Comparison of ENCODE assay signal across 19 cellular contexts in genomic region chr6:47573109-47573508, GRCh38.
DNase-seq lines count a peak whose midpoint lies in the region; ATAC-seq, FAIRE-seq and TF ChIP-seq lines count a peak whose summit lies in the region.
"Had no signal": no experiment of that assay in that cellular context is flagged by ENCODE, and none has a peak within 500 bp of the region (broad histone marks: within the 10 kb centered on the region; RNA-seq: fewer than 3 reads in every experiment).

No MANE protein-coding gene starts in this region.

- H3K27me3 ChIP-seq in right lobe of liver: no peaks in the 10 kb centered on the region
- no peaks in the 10 kb centered on the region for H3K27me3 ChIP-seq in HepG2 (ENCODE audit: control insufficient read depth in 1 of 2, insufficient read depth in 2 of 2, low read length in 2 of 2)
- H3K27me3 ChIP-seq: BLaER1 treated with 17β-estradiol and CSF1 and Interleukin-3, amounts not matched to agents 10 nM and 100 nM had no signal

- H3K9ac ChIP-seq in HepG2 (ENCODE audit: insufficient read depth, low read depth, low read length): no peak overlapping the region
- H3K9ac ChIP-seq: BLaER1 treated with 17β-estradiol and CSF1 and Interleukin-3, amounts not matched to agents 10 nM and 100 nM had no signal

- intact Hi-C loops in right lobe of liver (cut with DNase I): no loop called here
- intact Hi-C loops in HepG2 (cut with micrococcal nuclease; ENCODE audit: unreplicated experiment): no loop called here

- no peaks in the 10 kb centered on the region for H3K79me2 ChIP-seq in HepG2 (ENCODE audit: insufficient read depth, low read length)

- TF ChIP-seq EP300 in HepG2 (IDR thresholded peaks at IDR 0.05; ENCODE audit: low read depth in 2 of 2, low read length in 2 of 2) (no peak), HepG2 (CRISPR knock-in tag; IDR thresholded peaks at IDR 0.05; ENCODE audit: borderline replicate concordance) (no peak)

- H3K36me3 ChIP-seq in right lobe of liver (peaks cover 0 to 5% (median 0%) of the 10 kb centered on the region in 4 donors), HepG2 (replicated peaks in 1 of 2; ENCODE audit: control insufficient read depth in 1 of 2, insufficient read depth in 2 of 2, low read length in 2 of 2) (peaks cover 1 to 18% of the 10 kb centered on the region in 2 experiments; a peak in 4 of 5 replicates)

- 58% methylated on average over 2 of the region's 2 CpGs for WGBS in right lobe of liver (ENCODE audit: insufficient coverage, low coverage, low lambda C conversion rate, missing lambda C conversion rate)
- 65% methylated on average over 2 of the region's 2 CpGs for WGBS in HepG2 (ENCODE audit: low lambda C conversion rate)

- in situ Hi-C loops in HepG2 (cut with HindIII; ENCODE audit: extremely low pct_ligation_motif_present, low pct_unique_long_range_greater_than_20kb): no loop called here

- H4K20me1 ChIP-seq in HepG2 (ENCODE audit: insufficient read depth, low read length): no peaks in the 10 kb centered on the region

- CTCF ChIA-PET in HepG2 (lab: Yijun Ruan, JAX; ENCODE audit: low intra/inter-chr PET ratio, low total read pairs): no interaction called here

- H3K4me3 ChIP-seq in right lobe of liver (no peak overlapping the region), HepG2 (replicated peaks in 1 of 3; ENCODE audit: insufficient read depth in 1 of 3, low read depth in 2 of 3, low read length in 3 of 3) (no peak overlapping the region)
- H3K4me3 ChIP-seq: A549; BLaER1 treated with 17β-estradiol and CSF1 and Interleukin-3, amounts not matched to agents 10 nM and 100 nM had no signal

- H3K4me1 ChIP-seq in right lobe of liver (peaks cover 0 to 14% (median 0%) of the 10 kb centered on the region in 4 donors), HepG2 (ENCODE audit: insufficient read depth, low read length) (no peaks in the 10 kb centered on the region)
- H3K4me1 ChIP-seq: Caco-2 had no signal

- no peak for TF ChIP-seq CTCF in right lobe of liver (IDR thresholded peaks at IDR 0.05)
- no peak for TF ChIP-seq CTCF in HepG2 (CRISPR knock-in tag; IDR thresholded peaks at IDR 0.05)
- no peak for TF ChIP-seq CTCF in GM10266 (IDR thresholded peaks at IDR 0.05; ENCODE audit: control insufficient read depth, insufficient read depth, low read depth, missing control alignments)

- DNase-seq in right lobe of liver (no peak), HepG2 (ENCODE audit: low spot score) (no peak), left lobe of liver (ENCODE audit: low spot score) (no peak), GM10266 (ENCODE audit: extremely low spot score) (no peak)
- no peak for DNase-seq in activated T-cell treated with anti-CD3 and anti-CD28 coated beads, Interleukin-2, amount 50 U/mL, for 1 hour
- DNase-seq: AML-193; Caco-2; Calu3; CD4-positive, alpha-beta T cell; CD8-positive, alpha-beta T cell; DND-41; EL; GDM1 had no signal

- TF ChIP-seq POLR2A in right lobe of liver (IDR thresholded peaks at IDR 0.05): no peak
- TF ChIP-seq POLR2A in HepG2 (IDR thresholded peaks at IDR 0.05; ENCODE audit: insufficient read depth in 1 of 2, low read depth in 2 of 2, low read length in 2 of 2): no peak

- FAIRE-seq in HepG2 (lab: Jason Lieb, UNC): no peak
- FAIRE-seq: A549, GM12891, GM19239 had no signal

- BruUV-seq in HepG2 (replicated peaks; lab: Mats Ljungman, UMichigan): no TSS peak

- H3K9me3 ChIP-seq in right lobe of liver: no peaks in the 10 kb centered on the region
- H3K9me3 ChIP-seq in HepG2 (ENCODE audit: low read length): no peaks in the 10 kb centered on the region
- H3K9me3 ChIP-seq: A549; BLaER1 treated with 17β-estradiol and CSF1 and Interleukin-3, amounts not matched to agents 10 nM and 100 nM; Caco-2 had no signal

- H3K27ac ChIP-seq in right lobe of liver (no peak overlapping the region), HepG2 (ENCODE audit: extremely low read length, insufficient read depth, low read length) (no peak overlapping the region)
- H3K27ac ChIP-seq: 22Rv1; A549; BLaER1 treated with 17β-estradiol and CSF1 and Interleukin-3, amounts not matched to agents 10 nM and 100 nM; C4-2B had no signal

- POLR2A ChIA-PET in HepG2 (lab: Yijun Ruan, JAX): interaction anchor here (1.2 kb wide), 1 partner anchor 96 kb away, joined by 4 read pairs; the partner anchor contains the start of gene CD2AP

- no peak overlapping the region for H2AFZ ChIP-seq in HepG2 (ENCODE audit: low read length)

- ATAC-seq in right lobe of liver: peak in 3 of 4 donors; percentile 55 to 69 (median 59)
- ATAC-seq in HepG2: no peak
- ATAC-seq in left lobe of liver: peak; percentile 42
- ATAC-seq: A549; CD8-positive, alpha-beta T cell had no signal

- no peak for TF ChIP-seq RAD21 in HepG2 (CRISPR knock-in tag; IDR thresholded peaks at IDR 0.05)

- no peak overlapping the region for H3K4me2 ChIP-seq in HepG2 (ENCODE audit: low read depth, low read length)
- H3K4me2 ChIP-seq: A549; BLaER1 treated with 17β-estradiol and CSF1 and Interleukin-3, amounts not matched to agents 10 nM and 100 nM had no signal

TF ChIP-seq in HepG2, 621 proteins besides CTCF, POLR2A, EP300 and RAD21:
- no peak for TF ChIP-seq FUBP1 (CRISPR knock-in tag; IDR thresholded peaks at IDR 0.05; ENCODE audit: borderline replicate concordance)
- TF ChIP-seq ZKSCAN5 (CRISPR knock-in tag; IDR thresholded peaks at IDR 0.05): no peak
- no peak for TF ChIP-seq ZNF274 (CRISPR knock-in tag; IDR thresholded peaks at IDR 0.05)
- no peak for TF ChIP-seq ZSCAN21 (CRISPR knock-in tag; IDR thresholded peaks at IDR 0.05; ENCODE audit: borderline replicate concordance)
- no peak for TF ChIP-seq KDM2A (CRISPR knock-in tag; IDR thresholded peaks at IDR 0.05; ENCODE audit: borderline replicate concordance, low read depth)
- no peak for TF ChIP-seq PTBP1 (IDR thresholded peaks at IDR 0.05; ENCODE audit: low read depth, low read length, poor library complexity, severe bottlenecking)
- no peak for TF ChIP-seq FOXK1 (CRISPR knock-in tag; IDR thresholded peaks at IDR 0.05; ENCODE audit: borderline replicate concordance, low read depth)
- TF ChIP-seq GTF2F1 (IDR thresholded peaks at IDR 0.05; ENCODE audit: low read length): no peak
- TF ChIP-seq IKZF1 (IDR thresholded peaks at IDR 0.05): no peak
- TF ChIP-seq ESRRA (CRISPR knock-in tag; IDR thresholded peaks at IDR 0.05; ENCODE audit: low read depth): no peak
- TF ChIP-seq IKZF4 (CRISPR knock-in tag; IDR thresholded peaks at IDR 0.05; ENCODE audit: borderline replicate concordance, low read depth, not compliant biosample characterization): no peak
- no peak for TF ChIP-seq TIGD3 (CRISPR knock-in tag; IDR thresholded peaks at IDR 0.05; ENCODE audit: borderline replicate concordance)
- TF ChIP-seq ATM (IDR thresholded peaks at IDR 0.05; ENCODE audit: borderline replicate concordance): no peak
- no peak for TF ChIP-seq HINFP (CRISPR knock-in tag; IDR thresholded peaks at IDR 0.05; ENCODE audit: low read depth)
- no peak for TF ChIP-seq MEF2D (CRISPR knock-in tag; IDR thresholded peaks at IDR 0.05)
- no peak for TF ChIP-seq NKX3-1 (CRISPR knock-in tag; IDR thresholded peaks at IDR 0.05)
- TF ChIP-seq ZNF747 (CRISPR knock-in tag; IDR thresholded peaks at IDR 0.05; ENCODE audit: borderline replicate concordance): no peak
- TF ChIP-seq CERS6 (CRISPR knock-in tag; IDR thresholded peaks at IDR 0.05): no peak
- no peak for TF ChIP-seq TEAD2 (CRISPR knock-in tag; IDR thresholded peaks at IDR 0.05)
